ENCODE assay signal across 8 cellular contexts in genomic region chr7:30548762-30549344, GRCh38. TPM values are rescaled to one million over a fixed set of nuclear protein-coding genes. Genes with fewer than 3 reads are reported as not detected.
DNase-seq lines count a peak whose midpoint lies in the region; ATAC-seq and TF ChIP-seq lines count a peak whose summit lies in the region.

No MANE protein-coding gene starts in this region.

- H3K9me2 ChIP-seq in MM.1S (replicated peaks; ENCODE audit: insufficient read depth, low read length), result no peaks in the 10 kb centered on the region

- no peak overlapping the region for H3K4me2 ChIP-seq in MM.1S (ENCODE audit: low read depth, low read length)

- peak overlapping the region in 6 of 7 donors; percentile 8 to 90 (median 50) for H3K27ac Mint-ChIP-seq in CD14-positive monocyte

- H3K4me1 ChIP-seq in MM.1S (ENCODE audit: low read length), result peaks cover 21% of the 10 kb centered on the region
- H3K4me1 ChIP-seq in SJSA1 (replicated peaks), result peaks cover 5% of the 10 kb centered on the region; the same call in 1 of the 2 replicates

- ATAC-seq in GM19351 (IDR thresholded peaks at IDR 0.05; ENCODE audit: unreplicated experiment) (peak; percentile 61), GM21367 (IDR thresholded peaks at IDR 0.05; ENCODE audit: unreplicated experiment) (no peak)

- H3K27ac ChIP-seq in MM.1S (ENCODE audit: low read length) (no peak overlapping the region), SJSA1 (no peak overlapping the region), brain microvascular endothelial cell (no peak overlapping the region), skin epidermis (peak overlapping the region in 15 of 21 experiments; percentile 0 to 87 (median 54))

- H3K36me3 ChIP-seq in MM.1S (replicated peaks; ENCODE audit: insufficient read depth, low read length) (no peaks in the 10 kb centered on the region), SJSA1 (no peaks in the 10 kb centered on the region), brain microvascular endothelial cell (replicated peaks) (no peaks in the 10 kb centered on the region)

- H3K9me3 Mint-ChIP-seq in CD14-positive monocyte, result no peaks in the 10 kb centered on the region

- no peaks in the 10 kb centered on the region for H3K27me3 ChIP-seq in MM.1S (replicated peaks; ENCODE audit: insufficient read depth, low read length)
- no peaks in the 10 kb centered on the region for H3K27me3 ChIP-seq in SJSA1 (replicated peaks)
- H3K27me3 ChIP-seq in brain microvascular endothelial cell (replicated peaks), result no peaks in the 10 kb centered on the region

- H3F3A ChIP-seq in MM.1S (ENCODE audit: insufficient read depth, low read length), result peaks cover 7% of the 10 kb centered on the region; the same call in 1 of the 2 replicates

- H4K20me1 ChIP-seq in MM.1S (ENCODE audit: insufficient read depth, low read length), result no peaks in the 10 kb centered on the region

- H3K4me3 ChIP-seq in MM.1S (ENCODE audit: low read length) (no peak overlapping the region), SJSA1 (no peak overlapping the region), brain microvascular endothelial cell (ENCODE audit: low read depth, low read length) (no peak overlapping the region), skin epidermis (no peak overlapping the region)

- H2AFZ ChIP-seq in MM.1S (ENCODE audit: low read length), result no peak overlapping the region

- H3K9me3 ChIP-seq in MM.1S (replicated peaks; ENCODE audit: insufficient read depth, low read length) (no peaks in the 10 kb centered on the region), SJSA1 (replicated peaks) (no peaks in the 10 kb centered on the region)

- H3K4me3 Mint-ChIP-seq in CD14-positive monocyte, result no peak overlapping the region

- H3K9ac ChIP-seq in MM.1S (ENCODE audit: low read length), result no peak overlapping the region

- peaks cover 0 to 3% (median 1%) of the 10 kb centered on the region in 3 donors for H3K27me3 Mint-ChIP-seq in CD14-positive monocyte (ENCODE audit: low read depth in 3 of 3)

- H3K79me2 ChIP-seq in MM.1S (ENCODE audit: low read length), result no peaks in the 10 kb centered on the region

- peaks cover 22% of the 10 kb centered on the region for H3K4me1 Mint-ChIP-seq in CD14-positive monocyte

- TF ChIP-seq CTCF in CD14-positive monocyte (IDR thresholded peaks at IDR 0.05), result peak; percentile 87
- peak; percentile 73 for TF ChIP-seq CTCF in MM.1S (IDR thresholded peaks at IDR 0.05; ENCODE audit: low read length)
- TF ChIP-seq CTCF in brain microvascular endothelial cell (IDR thresholded peaks at IDR 0.05; ENCODE audit: low read depth, low read length, missing control alignments), result peak; percentile 84

- intact Hi-C loops in CD14-positive monocyte (cut with micrococcal nuclease), result no loop called here

- H3K36me3 Mint-ChIP-seq in CD14-positive monocyte, result peaks cover 48 to 50% of the 10 kb centered on the region in 2 donors

- in situ Hi-C loops in brain microvascular endothelial cell (cut with HindIII; ENCODE audit: low pct_ligation_motif_present, low sequenced_read_pairs), result no loop called here

- DNase-seq in CD14-positive monocyte (ENCODE audit: low spot score) (no peak), MM.1S (peak; percentile 20), SJSA1 (ENCODE audit: low read depth in 1 of 2, low spot score in 2 of 2) (peak; percentile 48 to 63), brain microvascular endothelial cell (peak; percentile 70), iPS DF 19.7 (ENCODE audit: low read depth, low spot score) (peak; percentile 70)

RNA-seq across cellular contexts. Expression of gene GGCT, which starts 44.2 kb away (rescaled TPM):
- polyA plus RNA-seq in CD14-positive monocyte, result 10 to 100 TPM; 10.7 to 18.1 TPM
- 77.6 and 130 TPM in 2 replicates for total RNA-seq in SJSA1 (2014; rRNA removed; shearing (Covaris generic))

RNA-seq across cellular contexts. Expression of gene GARS1, which starts 45.8 kb away (rescaled TPM):
- polyA plus RNA-seq in CD14-positive monocyte, result 10 to 100 TPM; 46.0 to 48.6 TPM
- 98.9 and 213 TPM in 2 replicates for total RNA-seq in SJSA1 (2014; rRNA removed; shearing (Covaris generic))

Comparison
In these comparisons a context has a peak if more than half of its experiments do, and no peak if none do; other contexts are left out.
1. H3K27ac ChIP-seq: peak in skin epidermis (15 of 21); none in MM.1S (single experiment), SJSA1 (single experiment) and brain microvascular endothelial cell (single experiment).
2. Peak in every context shown above with its lines, with median percentiles within 50 percentile points of each other: CTCF ChIP-seq.